In the genomic region with DNA sequence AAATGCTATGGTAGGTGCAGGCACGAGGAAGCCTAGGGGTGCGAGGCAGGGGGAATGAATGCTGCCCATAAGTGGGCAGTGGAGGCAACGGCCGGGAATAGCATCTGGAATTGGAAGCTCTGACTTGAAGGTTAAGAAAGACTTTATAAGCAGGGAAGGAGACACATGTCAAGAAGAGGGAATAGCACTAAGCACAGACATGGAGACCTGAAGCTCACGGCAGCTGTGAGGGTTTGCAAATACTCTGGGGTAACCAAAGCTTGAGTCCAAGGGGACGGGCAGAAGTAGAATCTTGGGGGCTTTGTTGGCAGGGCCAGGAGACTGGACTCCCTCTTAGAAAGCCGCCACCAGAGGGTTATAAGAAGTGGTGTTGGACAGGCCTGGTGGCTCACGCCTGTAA, we compare ENCODE assay signal across 8 cellular contexts.
"Had no signal": no experiment of that assay in that cellular context is flagged by ENCODE, and none has a peak within 500 bp of the region (broad histone marks: within the 10 kb centered on the region; RNA-seq: fewer than 3 reads in every experiment).

No MANE protein-coding gene starts in this region.

- DNase-seq: GM23248, GOT3, H7, HFFc6, IMR-90 had no signal

- H3K9me3 Mint-ChIP-seq: HFFc6 had no signal

- H3K4me3 Mint-ChIP-seq: HFFc6 had no signal

- H3K27ac ChIP-seq: GM23248 had no signal

- H3K9me3 ChIP-seq: HAP-1 had no signal

- ATAC-seq: HCT116, K562 had no signal

- H3K27ac Mint-ChIP-seq: HFFc6 had no signal

- H3K4me1 ChIP-seq: HAP-1 had no signal

- H2AFZ ChIP-seq: GM23248 had no signal

- H3K4me3 ChIP-seq: GM23248, HAP-1, K562 had no signal

- H3K36me3 ChIP-seq: HAP-1 had no signal
